11 cellular contexts compared by ENCODE assay signal in genomic region chr16:11233727-11234376, GRCh38. TPM values are rescaled to one million over a fixed set of nuclear protein-coding genes. Genes with fewer than 3 reads are reported as not detected.
A peak's percentile ranks its signal among the peaks of the same experiment; 100 is the strongest.
DNase-seq lines count a peak whose midpoint lies in the region; ATAC-seq and TF ChIP-seq lines count a peak whose summit lies in the region.
"Had no signal": no experiment of that assay in that cellular context is flagged by ENCODE, and none has a peak within 500 bp of the region (broad histone marks: within the 10 kb centered on the region; RNA-seq: fewer than 3 reads in every experiment).

No MANE protein-coding gene starts in this region.

- peak; percentile 35 to 49 for TF ChIP-seq CTCF in GM23338 (conservative IDR thresholded peaks at IDR 0.05; ENCODE audit: low read depth in 2 of 2)
- no peak for TF ChIP-seq CTCF in mammary epithelial cell (conservative IDR thresholded peaks at IDR 0.05 in 1 of 2, IDR thresholded peaks at IDR 0.05 in 1 of 2; ENCODE audit: extremely low read depth in 1 of 2, insufficient read depth in 1 of 2, low read depth in 1 of 2, low read length in 2 of 2)

- H3K9ac ChIP-seq in mammary epithelial cell (ENCODE audit: insufficient read depth, low read length) = no peak overlapping the region

- H3K4me3 ChIP-seq in GM23338 (no peak overlapping the region), mammary epithelial cell (replicated peaks in 1 of 3; ENCODE audit: insufficient read depth in 1 of 3, low read depth in 2 of 3, low read length in 3 of 3) (no peak overlapping the region)

- no peaks in the 10 kb centered on the region for H3K9me2 ChIP-seq in GM23338 (ENCODE audit: insufficient read depth)

- H3K79me2 ChIP-seq in GM23338 (replicated peaks; ENCODE audit: insufficient read depth) (no peaks in the 10 kb centered on the region), mammary epithelial cell (ENCODE audit: insufficient read depth, low read length) (no peaks in the 10 kb centered on the region)

- 67% methylated on average over 3 of the region's 8 CpGs for WGBS in mammary epithelial cell (ENCODE audit: low coverage, missing lambda C conversion rate)

- peaks cover 13% of the 10 kb centered on the region for H3K27me3 Mint-ChIP-seq in GM23338 (ENCODE audit: insufficient read depth, low read depth, poor library complexity)

- CTCF ChIA-PET in mammary epithelial cell (lab: Charles Lee; ENCODE audit: low non-redundant PET) = no interaction called here

- H2AFZ ChIP-seq in GM23338 (no peak overlapping the region), mammary epithelial cell (ENCODE audit: low read depth, low read length) (no peak overlapping the region)

- no peaks in the 10 kb centered on the region for H3K9me3 ChIP-seq in mammary epithelial cell (replicated peaks; ENCODE audit: insufficient read depth, low read length)

- H3F3A ChIP-seq in GM23338 (replicated peaks; ENCODE audit: low read depth) = 0 out of 2 replicates have a peak, but pooled peaks cover 6% of the 10 kb centered on the region

- H3K4me1 Mint-ChIP-seq in GM23338 = peaks cover 8% of the 10 kb centered on the region

- H3K27ac ChIP-seq in GM23338 (ENCODE audit: low read depth) = no peak overlapping the region
- H3K27ac ChIP-seq in mammary epithelial cell (ENCODE audit: insufficient read depth, low read depth, low read length) = no peak overlapping the region

- H3K27me3 ChIP-seq in GM23338 (ENCODE audit: insufficient read depth) = no peaks in the 10 kb centered on the region
- no peaks in the 10 kb centered on the region for H3K27me3 ChIP-seq in mammary epithelial cell (ENCODE audit: insufficient read depth, low read length)

- no peak overlapping the region for H3K4me3 Mint-ChIP-seq in GM23338

- no peaks in the 10 kb centered on the region for H3K36me3 Mint-ChIP-seq in GM23338 (ENCODE audit: low read depth)

- peak; percentile 64 for DNase-seq in GM23338 (ENCODE audit: low spot score)
- DNase-seq in UCSD-AML1 (lab: John Stamatoyannopoulos, UW; ENCODE audit: unreplicated experiment) = peak; percentile 71
- peak; percentile 68 for DNase-seq in activated naive CD4-positive, alpha-beta T cell treated with anti-CD3 and anti-CD28 coated beads, Interleukin-2, amount 50 U/mL, for 16 hours
- peak in 2 of 3 experiments; percentile 54 to 86 for DNase-seq in stimulated activated CD4-positive, alpha-beta T cell treated with anti-CD3 and anti-CD28 coated beads, TNF-alpha, amount 100 ng/mL, for 24 hours (ENCODE audit: low read depth in 3 of 3)
- DNase-seq in mammary epithelial cell = no peak
- DNase-seq in amygdala (lab: John Stamatoyannopoulos, UW) = no peak
- no peak for DNase-seq in DMS53 (lab: John Stamatoyannopoulos, UW)

- H3K4me1 ChIP-seq in GM23338 (ENCODE audit: insufficient read depth) (peaks cover 9% of the 10 kb centered on the region; the same call in 1 of the 2 replicates), mammary epithelial cell (ENCODE audit: insufficient read depth, low read length) (no peaks in the 10 kb centered on the region)

- H3K36me3 ChIP-seq in GM23338 (ENCODE audit: insufficient read depth) = no peaks in the 10 kb centered on the region
- no peaks in the 10 kb centered on the region for H3K36me3 ChIP-seq in mammary epithelial cell (ENCODE audit: insufficient read depth, low read length)

- in situ Hi-C loops in mammary epithelial cell (cut with MboI; ENCODE audit: low sequenced_read_pairs in 2 of 2) = no loop called here

- ATAC-seq in GM23338 = peak; percentile 62
- no peak for ATAC-seq in HG03045 (IDR thresholded peaks at IDR 0.05; ENCODE audit: unreplicated experiment)
- ATAC-seq: HCT116 had no signal

- dilution Hi-C loops in mammary epithelial cell (cut with HindIII; ENCODE audit: low sequenced_read_pairs) = loop anchor here (5.0 kb wide), 1 partner anchor 282 kb away; no protein-coding TSS in a partner anchor

- intact Hi-C loops in mammary epithelial cell (cut with micrococcal nuclease) = no loop called here

- H4K20me1 ChIP-seq in GM23338 (replicated peaks; ENCODE audit: insufficient read depth) (no peaks in the 10 kb centered on the region), mammary epithelial cell (ENCODE audit: insufficient read depth, low read length) (no peaks in the 10 kb centered on the region)

- H3K9me3 Mint-ChIP-seq in GM23338 = no peaks in the 10 kb centered on the region

- no peak overlapping the region for H3K4me2 ChIP-seq in GM23338
- no peak overlapping the region for H3K4me2 ChIP-seq in mammary epithelial cell (ENCODE audit: insufficient read depth, low read depth, low read length)

- no peak overlapping the region for H3K27ac Mint-ChIP-seq in GM23338

- BruUV-seq in mammary epithelial cell (replicated peaks; lab: Mats Ljungman, UMichigan) = no TSS peak

TF ChIP-seq in GM23338, 12 proteins besides CTCF, POLR2A, EP300 and RAD21 (continues in another document):
- no peak for TF ChIP-seq STAT1 (IDR thresholded peaks at IDR 0.05; ENCODE audit: unreplicated experiment)
- no peak for TF ChIP-seq ZNF331 (CRISPR knock-in tag; IDR thresholded peaks at IDR 0.05; ENCODE audit: low read depth)
- no peak for TF ChIP-seq POLR2AphosphoS5 (IDR thresholded peaks at IDR 0.05; ENCODE audit: low read depth)
- TF ChIP-seq EZH2 (IDR thresholded peaks at IDR 0.05; ENCODE audit: low read depth, unreplicated experiment) = no peak
- no peak for TF ChIP-seq CREB1 (CRISPR knock-in tag; IDR thresholded peaks at IDR 0.05; ENCODE audit: low read depth)
- no peak for TF ChIP-seq ETS1 (IDR thresholded peaks at IDR 0.05)
- TF ChIP-seq REST (IDR thresholded peaks at IDR 0.05; ENCODE audit: unreplicated experiment) = no peak

RNA-seq across cellular contexts. Expression of gene SOCS1, which starts 22.2 kb away (rescaled TPM):
- total RNA-seq in GM23338 (2014; rRNA removed; shearing (Covaris generic)) = 79.2 and 84.7 TPM in 2 replicates
- polyA plus RNA-seq in GM23338 (2016; fragmentation: Nextera tagmentation; extraction: Ambion mirVana) (104 and 108 TPM in 2 replicates), mammary epithelial cell (3.5 TPM)
- total RNA-seq in mammary epithelial cell = 1 to 10 TPM; 2.0 to 7.9 TPM
- polyA minus RNA-seq in mammary epithelial cell = 1.4 TPM

RNA-seq across cellular contexts. Expression of gene TNP2, which starts 35.3 kb away (rescaled TPM):
- not detected in 2 replicates for total RNA-seq in GM23338 (2014; rRNA removed; shearing (Covaris generic))
- polyA plus RNA-seq in GM23338 (2016; fragmentation: Nextera tagmentation; extraction: Ambion mirVana) = not detected in 2 replicates
- not detected for total RNA-seq in mammary epithelial cell
- polyA plus RNA-seq in mammary epithelial cell = not detected
- not detected for polyA minus RNA-seq in mammary epithelial cell
- total RNA-seq: epithelial cell of proximal tubule, temporal lobe had no signal

RNA-seq across cellular contexts. Expression of gene PRM3, which starts 39.6 kb away (rescaled TPM):
- not detected in 2 replicates for total RNA-seq in GM23338 (2014; rRNA removed; shearing (Covaris generic))
- not detected in 2 replicates for polyA plus RNA-seq in GM23338 (2016; fragmentation: Nextera tagmentation; extraction: Ambion mirVana)
- not detected for total RNA-seq in mammary epithelial cell
- not detected for polyA plus RNA-seq in mammary epithelial cell
- not detected for polyA minus RNA-seq in mammary epithelial cell
- total RNA-seq: epithelial cell of proximal tubule, temporal lobe had no signal

RNA-seq across cellular contexts. Expression of gene PRM2, which starts 42.4 kb away (rescaled TPM):
- not detected in 2 replicates for total RNA-seq in GM23338 (2014; rRNA removed; shearing (Covaris generic))
- polyA plus RNA-seq in GM23338 (2016; fragmentation: Nextera tagmentation; extraction: Ambion mirVana) (not detected in 2 replicates), mammary epithelial cell (not detected)
- total RNA-seq in mammary epithelial cell = not detected
- not detected for polyA minus RNA-seq in mammary epithelial cell
- total RNA-seq: epithelial cell of proximal tubule, temporal lobe had no signal

RNA-seq across cellular contexts. Expression of gene PRM1, which starts 47.3 kb away (rescaled TPM):
- not detected in 2 replicates for total RNA-seq in GM23338 (2014; rRNA removed; shearing (Covaris generic))
- polyA plus RNA-seq in GM23338 (2016; fragmentation: Nextera tagmentation; extraction: Ambion mirVana) (1.2 and 2.1 TPM in 2 replicates), mammary epithelial cell (not detected)
- not detected for total RNA-seq in mammary epithelial cell
- polyA minus RNA-seq in mammary epithelial cell = not detected
- total RNA-seq: epithelial cell of proximal tubule, temporal lobe had no signal

Comparison
In these comparisons a context has a peak if more than half of its experiments do, and no peak if none do; other contexts are left out.
1. DNase-seq: peak in GM23338 (single experiment), UCSD-AML1 (single experiment), activated naive CD4-positive, alpha-beta T cell treated with anti-CD3 and anti-CD28 coated beads, Interleukin-2, amount 50 U/mL, for 16 hours (single experiment) and stimulated activated CD4-positive, alpha-beta T cell treated with anti-CD3 and anti-CD28 coated beads, TNF-alpha, amount 100 ng/mL, for 24 hours (2 of 3); none in mammary epithelial cell (single experiment), amygdala (0 of 56) and DMS53 (single experiment).
2. CTCF ChIP-seq: peak in GM23338 (2 of 2); none in mammary epithelial cell (0 of 2).